In genomic region chr7:155746188-155746587, GRCh38 we compare ENCODE assay signal across 12 cellular contexts.
DNase-seq lines count a peak whose midpoint lies in the region; ATAC-seq, FAIRE-seq and TF ChIP-seq lines count a peak whose summit lies in the region.
"Had no signal": no experiment of that assay in that cellular context is flagged by ENCODE, and none has a peak within 500 bp of the region (broad histone marks: within the 10 kb centered on the region; RNA-seq: fewer than 3 reads in every experiment).

No MANE protein-coding gene starts in this region.

- TF ChIP-seq RAD21 in GM12878 (IDR thresholded peaks at IDR 0.05; ENCODE audit: insufficient read depth, low read depth, low read length), result no peak

- H3K4me2 ChIP-seq in GM12878 (ENCODE audit: control insufficient read depth, insufficient read depth), result peak overlapping the region; percentile 62

- H3K27me3 ChIP-seq in GM12878 (replicated peaks in 1 of 2; ENCODE audit: control insufficient read depth in 2 of 2, insufficient read depth in 2 of 2, low read length in 1 of 2), result no peaks in the 10 kb centered on the region
- H3K27me3 ChIP-seq: uterus had no signal

- RAD21 ChIA-PET in GM12878 (lab: Charles Lee; ENCODE audit: unreplicated experiment), result interaction anchor here (0.7 to 1.5 kb wide), 2 partner anchors 21 to 147 kb away, joined by 4 to 7 read pairs; no protein-coding TSS in a partner anchor

- no peak overlapping the region for H2AFZ ChIP-seq in GM12878 (ENCODE audit: control insufficient read depth, low read depth, low read length)

- no peak overlapping the region for H3K4me3 Mint-ChIP-seq in activated CD4-positive, alpha-beta T cell treated with anti-CD3 and anti-CD28 coated beads for 36 hours
- H3K4me3 Mint-ChIP-seq: T-cell had no signal

- H3K79me2 ChIP-seq in GM12878 (ENCODE audit: control insufficient read depth, insufficient read depth, low read length), result peaks cover 64% of the 10 kb centered on the region

- no peaks in the 10 kb centered on the region for H3K9me3 Mint-ChIP-seq in activated CD4-positive, alpha-beta T cell treated with anti-CD3 and anti-CD28 coated beads for 36 hours (ENCODE audit: low read depth)
- H3K9me3 Mint-ChIP-seq: T-cell had no signal

- 26% methylated on average over 2 of the region's 2 CpGs for WGBS in GM12878 (ENCODE audit: insufficient coverage, insufficient replicate concordance, low lambda C conversion rate, missing lambda C conversion rate)

- no peak for TF ChIP-seq CTCF in GM12878 (IDR thresholded peaks at IDR 0.05 in 2 of 3, conservative IDR thresholded peaks at IDR 0.05 in 1 of 3; ENCODE audit: control insufficient read depth in 2 of 3, extremely low read depth in 1 of 3, insufficient read depth in 1 of 3, low read depth in 3 of 3, low read length in 3 of 3)

- peak overlapping the region; percentile 65 for H3K27ac ChIP-seq in GM12878 (ENCODE audit: control insufficient read depth, insufficient read depth)
- H3K27ac ChIP-seq: uterus had no signal

- in situ Hi-C loops in GM12878 (cut with MboI), result no loop called here

- peak overlapping the region; percentile 62 for H3K27ac Mint-ChIP-seq in activated CD4-positive, alpha-beta T cell treated with anti-CD3 and anti-CD28 coated beads for 36 hours
- H3K27ac Mint-ChIP-seq: T-cell had no signal

- no peaks in the 10 kb centered on the region for H4K20me1 ChIP-seq in GM12878 (ENCODE audit: control insufficient read depth, insufficient read depth)

- POLR2A ChIA-PET in activated CD4-positive, alpha-beta T cell treated with anti-CD3 and anti-CD28 coated beads for 36 hours (lab: Charles Lee), result interaction anchor here (0.6 kb wide), 1 partner anchor 81 kb away, joined by 4 read pairs; no protein-coding TSS in a partner anchor
- POLR2A ChIA-PET in GM12878 (lab: Charles Lee), result interaction anchor here (1.1 kb wide), 1 partner anchor 31 kb away, joined by 3 read pairs; no protein-coding TSS in a partner anchor

- H3K36me3 ChIP-seq in GM12878 (ENCODE audit: control insufficient read depth in 2 of 2, insufficient read depth in 2 of 2, low read length in 1 of 2), result peaks cover 9 to 23% of the 10 kb centered on the region in 2 experiments
- H3K36me3 ChIP-seq: uterus had no signal

- peaks cover 51% of the 10 kb centered on the region for H3K36me3 Mint-ChIP-seq in activated CD4-positive, alpha-beta T cell treated with anti-CD3 and anti-CD28 coated beads for 36 hours (ENCODE audit: low read depth)

- H3K4me3 ChIP-seq in GM12878, result no peak overlapping the region; the same call in 1 of the 2 replicates
- H3K4me3 ChIP-seq: uterus had no signal

- SMC1A ChIA-PET in GM12878 (lab: Charles Lee; ENCODE audit: uncharacterized antibody, unreplicated experiment), result interaction anchor here (0.6 to 1.7 kb wide), 4 partner anchors 9 to 270 kb away, joined by 3 to 8 read pairs (median 3); no protein-coding TSS in a partner anchor

- DNase-seq in activated CD4-positive, alpha-beta T cell treated with anti-CD3 and anti-CD28 coated beads for 36 hours, result no peak
- no peak for DNase-seq in activated CD4-positive, alpha-beta T cell treated with anti-CD3 and anti-CD28 coated beads, Interleukin-2, amount 50 U/mL, for 4 hours
- no peak for DNase-seq in GM12878 (ENCODE audit: low read depth, low spot score)
- no peak for DNase-seq in NCI-H146 (lab: John Stamatoyannopoulos, UW)
- DNase-seq in T1000 (lab: John Stamatoyannopoulos, UW), result no peak
- no peak for DNase-seq in cerebellar nuclear complex (lab: John Stamatoyannopoulos, UW)
- DNase-seq: NCI-H1092 treated with DMSO at 0.1 percent for 48 hours, NCI-H774, T-cell, uterus had no signal

- H3K4me1 Mint-ChIP-seq in activated CD4-positive, alpha-beta T cell treated with anti-CD3 and anti-CD28 coated beads for 36 hours, result peaks cover 59% of the 10 kb centered on the region

- no peak overlapping the region for H3K9ac ChIP-seq in GM12878 (ENCODE audit: control insufficient read depth, insufficient read depth, low read length)

- H3K9me3 ChIP-seq in GM12878 (replicated peaks; ENCODE audit: control insufficient read depth, insufficient read depth, low read length), result no peaks in the 10 kb centered on the region
- H3K9me3 ChIP-seq: uterus had no signal

- CTCF ChIA-PET in activated CD4-positive, alpha-beta T cell treated with anti-CD3 and anti-CD28 coated beads for 36 hours (lab: Charles Lee), result interaction anchor here (0.6 to 3.5 kb wide), 4 partner anchors 12 to 795 kb away, joined by 3 to 10 read pairs (median 4); no protein-coding TSS in a partner anchor
- CTCF ChIA-PET in GM12878 (lab: Yijun Ruan, JAX), result interaction anchor here (0.7 to 2.4 kb wide), 6 partner anchors 8 to 147 kb away, joined by 3 to 10 read pairs (median 5); no protein-coding TSS in a partner anchor

- intact Hi-C loops in activated CD4-positive, alpha-beta T cell treated with anti-CD3 and anti-CD28 coated beads for 36 hours (cut with DNase I, micrococcal nuclease), result loop anchor here (2.0 kb wide), 1 partner anchor 19 kb away; no protein-coding TSS in a partner anchor
- intact Hi-C loops in GM12878 (cut with micrococcal nuclease; ENCODE audit: unreplicated experiment), result no loop called here

- TF ChIP-seq POLR2A in GM12878 (IDR thresholded peaks at IDR 0.05; ENCODE audit: low read depth, low read length), result no peak

- FAIRE-seq in GM12878 (lab: Jason Lieb, UNC), result no peak

- H3K4me1 ChIP-seq in GM12878 (ENCODE audit: control insufficient read depth, insufficient read depth, low read length), result peaks cover 43% of the 10 kb centered on the region

- no peaks in the 10 kb centered on the region for H3K27me3 Mint-ChIP-seq in activated CD4-positive, alpha-beta T cell treated with anti-CD3 and anti-CD28 coated beads for 36 hours
- H3K27me3 Mint-ChIP-seq: T-cell had no signal

- peak; percentile 75 for ATAC-seq in activated CD4-positive, alpha-beta T cell treated with anti-CD3 and anti-CD28 coated beads for 36 hours
- peak; percentile 45 for ATAC-seq in GM21526 (IDR thresholded peaks at IDR 0.05; ENCODE audit: low FRiP score, unreplicated experiment)
- peak; percentile 82 for ATAC-seq in HG03108 (IDR thresholded peaks at IDR 0.05; ENCODE audit: unreplicated experiment)
- ATAC-seq in GM12878, result peak; percentile 78
- ATAC-seq: T-cell had no signal

- BruUV-seq in GM12878 (replicated peaks; lab: Mats Ljungman, UMichigan), result no TSS peak

- 0 out of 4 replicates have a peak, but pooled peaks of 1 of the 2 experiments have one; percentile 20 for TF ChIP-seq EP300 in GM12878 (IDR thresholded peaks at IDR 0.05; ENCODE audit: borderline replicate concordance in 1 of 2, control insufficient read depth in 1 of 2, low read depth in 2 of 2, low read length in 2 of 2)

TF ChIP-seq in GM12878, 131 proteins besides CTCF, POLR2A, EP300 and RAD21 (continues in another document):
- TF ChIP-seq ATF2 (IDR thresholded peaks at IDR 0.05; ENCODE audit: low read length) (peak; percentile 86), PML (IDR thresholded peaks at IDR 0.05; ENCODE audit: low read length) (no peak), CEBPZ (IDR thresholded peaks at IDR 0.05; ENCODE audit: low read depth, low read length) (no peak), RAD51 (IDR thresholded peaks at IDR 0.05) (no peak), CREM (IDR thresholded peaks at IDR 0.05; ENCODE audit: low read depth) (peak; percentile 46; the same call in 1 of the 2 replicates), ZBED1 (IDR thresholded peaks at IDR 0.05; ENCODE audit: borderline replicate concordance) (peak; percentile 53; the same call in 1 of the 2 replicates), ZNF217 (IDR thresholded peaks at IDR 0.05) (no peak), POU2F2 (IDR thresholded peaks at IDR 0.05; ENCODE audit: borderline replicate concordance, low read depth, low read length) (no peak), PKNOX1 (IDR thresholded peaks at IDR 0.05) (no peak)
